In the genomic region with DNA sequence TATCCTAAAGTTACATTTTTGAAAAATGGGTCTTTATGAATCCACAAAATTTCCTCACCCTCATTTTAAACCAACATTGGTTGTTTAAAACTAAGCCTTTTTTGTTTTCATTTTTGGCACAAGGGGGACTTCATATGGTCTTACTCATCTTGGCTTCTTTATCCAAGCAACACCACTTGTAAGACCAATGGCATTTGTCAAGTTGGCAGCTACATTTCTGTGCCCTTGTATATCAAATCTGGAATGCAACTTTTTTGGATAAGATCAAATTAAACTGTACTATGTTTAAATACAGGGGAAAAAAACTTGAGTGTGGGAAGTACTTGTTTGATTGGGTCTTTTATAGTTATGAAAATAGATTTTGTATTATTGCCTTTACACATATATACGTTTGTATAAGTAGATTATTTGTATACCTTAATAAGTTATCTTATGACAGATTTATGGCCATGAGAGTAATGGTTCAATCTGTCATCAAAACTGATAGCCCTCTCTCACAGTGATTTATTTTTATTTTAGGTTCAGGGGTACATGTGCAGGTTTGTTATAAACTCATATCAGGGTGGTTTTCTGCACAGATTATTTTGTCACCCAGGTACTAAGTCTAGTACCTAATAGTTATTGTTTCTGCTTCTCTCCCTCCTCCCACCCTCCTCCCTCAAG, we compare ENCODE assay signal across 16 cellular contexts. TPM values are rescaled to one million over a fixed set of nuclear protein-coding genes. Genes with fewer than 3 reads are reported as not detected.
A peak's percentile ranks its signal among the peaks of the same experiment; 100 is the strongest.
DNase-seq lines count a peak whose midpoint lies in the region; ATAC-seq and TF ChIP-seq lines count a peak whose summit lies in the region.
"Had no signal": no experiment of that assay in that cellular context is flagged by ENCODE, and none has a peak within 500 bp of the region (broad histone marks: within the 10 kb centered on the region; RNA-seq: fewer than 3 reads in every experiment).

No MANE protein-coding gene starts in this region.

- ATAC-seq in SK-N-SH treated with all-trans-retinoic acid at 6 μM for 48 hours, result peak; percentile 50
- ATAC-seq: upper lobe of right lung had no signal

- DNase-seq in GM04503 (ENCODE audit: low read depth) (peak; percentile 44), fibroblast of peridontal ligament (ENCODE audit: extremely low read depth) (peak; percentile 92), stromal cell of bone marrow (ENCODE audit: low read depth) (peak; percentile 33), cerebellum (ENCODE audit: low spot score) (no peak), NCI-H2029 (lab: John Stamatoyannopoulos, UW) (no peak), NCI-H2029 treated with DMSO at 0.1 percent for 48 hours (lab: John Stamatoyannopoulos, UW) (no peak)
- DNase-seq: activated CD4-positive, alpha-beta memory T cell treated with anti-CD3 and anti-CD28 coated beads, Interleukin-2, amount 10 ng/mL, durations not matched to agents 7 days and 5 days; activated CD4-positive, CD25-positive, alpha-beta regulatory T cell; amniotic stem cell; GOT3; hippocampal formation; NCI-H1092; NCI-H2081 treated with DMSO at 0.1 percent for 48 hours; T-helper 9 cell; upper lobe of right lung had no signal

TF ChIP-seq in SK-N-SH treated with all-trans-retinoic acid at 6 μM for 48 hours, 23 proteins besides CTCF, POLR2A, EP300 and RAD21:
- no peak for TF ChIP-seq PPARA (CRISPR knock-in tag; IDR thresholded peaks at IDR 0.05; ENCODE audit: borderline replicate concordance)
- no peak for TF ChIP-seq RARB (CRISPR knock-in tag; IDR thresholded peaks at IDR 0.05)
- TF ChIP-seq, protein P1, sequence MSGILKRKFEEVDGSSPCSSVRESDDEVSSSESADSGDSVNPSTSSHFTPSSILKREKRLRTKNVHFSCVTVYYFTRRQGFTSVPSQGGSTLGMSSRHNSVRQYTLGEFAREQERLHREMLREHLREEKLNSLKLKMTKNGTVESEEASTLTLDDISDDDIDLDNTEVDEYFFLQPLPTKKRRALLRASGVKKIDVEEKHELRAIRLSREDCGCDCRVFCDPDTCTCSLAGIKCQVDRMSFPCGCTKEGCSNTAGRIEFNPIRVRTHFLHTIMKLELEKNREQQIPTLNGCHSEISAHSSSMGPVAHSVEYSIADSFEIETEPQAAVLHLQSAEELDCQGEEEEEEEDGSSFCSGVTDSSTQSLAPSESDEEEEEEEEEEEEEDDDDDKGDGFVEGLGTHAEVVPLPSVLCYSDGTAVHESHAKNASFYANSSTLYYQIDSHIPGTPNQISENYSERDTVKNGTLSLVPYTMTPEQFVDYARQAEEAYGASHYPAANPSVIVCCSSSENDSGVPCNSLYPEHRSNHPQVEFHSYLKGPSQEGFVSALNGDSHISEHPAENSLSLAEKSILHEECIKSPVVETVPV (CRISPR knock-in tag; IDR thresholded peaks at IDR 0.05), result no peak
- TF ChIP-seq ZC3H10 (CRISPR knock-in tag; IDR thresholded peaks at IDR 0.05), result no peak
- TF ChIP-seq ISL1 (CRISPR knock-in tag; IDR thresholded peaks at IDR 0.05), result peak; percentile 54
- TF ChIP-seq, protein P2, sequence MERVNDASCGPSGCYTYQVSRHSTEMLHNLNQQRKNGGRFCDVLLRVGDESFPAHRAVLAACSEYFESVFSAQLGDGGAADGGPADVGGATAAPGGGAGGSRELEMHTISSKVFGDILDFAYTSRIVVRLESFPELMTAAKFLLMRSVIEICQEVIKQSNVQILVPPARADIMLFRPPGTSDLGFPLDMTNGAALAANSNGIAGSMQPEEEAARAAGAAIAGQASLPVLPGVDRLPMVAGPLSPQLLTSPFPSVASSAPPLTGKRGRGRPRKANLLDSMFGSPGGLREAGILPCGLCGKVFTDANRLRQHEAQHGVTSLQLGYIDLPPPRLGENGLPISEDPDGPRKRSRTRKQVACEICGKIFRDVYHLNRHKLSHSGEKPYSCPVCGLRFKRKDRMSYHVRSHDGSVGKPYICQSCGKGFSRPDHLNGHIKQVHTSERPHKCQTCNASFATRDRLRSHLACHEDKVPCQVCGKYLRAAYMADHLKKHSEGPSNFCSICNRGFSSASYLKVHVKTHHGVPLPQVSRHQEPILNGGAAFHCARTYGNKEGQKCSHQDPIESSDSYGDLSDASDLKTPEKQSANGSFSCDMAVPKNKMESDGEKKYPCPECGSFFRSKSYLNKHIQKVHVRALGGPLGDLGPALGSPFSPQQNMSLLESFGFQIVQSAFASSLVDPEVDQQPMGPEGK (CRISPR knock-in tag; IDR thresholded peaks at IDR 0.05; ENCODE audit: borderline replicate concordance), result no peak

RNA-seq across cellular contexts. Expression of a gene that starts 43.4 kb away (rescaled TPM):
- total RNA-seq in cerebellum, result 3.9 TPM

Comparison
In these comparisons a context has a peak if more than half of its experiments do, and no peak if none do; other contexts are left out.
1. DNase-seq: peak in GM04503 (single experiment), fibroblast of peridontal ligament (single experiment) and stromal cell of bone marrow (single experiment); none in cerebellum (single experiment), NCI-H2029 (single experiment) and NCI-H2029 treated with DMSO at 0.1 percent for 48 hours (single experiment).